Comparison of ENCODE assay signal across 16 cellular contexts in genomic region chr5:79536193-79536906, GRCh38.
"Had no signal": no experiment of that assay in that cellular context is flagged by ENCODE, and none has a peak within 500 bp of the region (broad histone marks: within the 10 kb centered on the region; RNA-seq: fewer than 3 reads in every experiment).

No MANE protein-coding gene starts in this region.

- H3K27ac ChIP-seq: cardiac muscle cell, thoracic aorta, upper lobe of right lung had no signal

- ATAC-seq: activated T-cell treated with anti-CD3 and anti-CD28 coated beads, Interleukin-2, amount 50 U/mL, for 4 hours; left colon; upper lobe of right lung had no signal

- H3K36me3 ChIP-seq: cardiac muscle cell, thoracic aorta, upper lobe of right lung had no signal

- H3K4me3 ChIP-seq: cardiac muscle cell, lung, thoracic aorta, upper lobe of right lung had no signal

- H3K4me1 ChIP-seq: upper lobe of right lung had no signal

- H3K27me3 ChIP-seq: cardiac muscle cell, upper lobe of right lung had no signal

- H3K4me3 Mint-ChIP-seq: activated CD4-positive, alpha-beta memory T cell treated with anti-CD3 and anti-CD28 coated beads, Interleukin-2, amount 10 ng/mL, durations not matched to agents 7 days and 5 days; activated T-cell treated with anti-CD3 and anti-CD28 coated beads, Interleukin-2, amount 50 U/mL, for 4 hours; endodermal cell; mesothelial cell of epicardium had no signal

- H3K27me3 Mint-ChIP-seq: activated CD4-positive, alpha-beta memory T cell treated with anti-CD3 and anti-CD28 coated beads, Interleukin-2, amount 10 ng/mL, durations not matched to agents 7 days and 5 days had no signal

- H3K4me1 Mint-ChIP-seq: activated CD4-positive, alpha-beta memory T cell treated with anti-CD3 and anti-CD28 coated beads, Interleukin-2, amount 10 ng/mL, durations not matched to agents 7 days and 5 days; endodermal cell; mesothelial cell of epicardium had no signal

- H3K9me3 ChIP-seq: thoracic aorta, upper lobe of right lung had no signal

- H3K36me3 Mint-ChIP-seq: mesothelial cell of epicardium had no signal

- H3K9me3 Mint-ChIP-seq: activated CD4-positive, alpha-beta memory T cell treated with anti-CD3 and anti-CD28 coated beads, Interleukin-2, amount 10 ng/mL, durations not matched to agents 7 days and 5 days; activated T-cell treated with anti-CD3 and anti-CD28 coated beads, Interleukin-2, amount 50 U/mL, for 4 hours; endodermal cell; mesothelial cell of epicardium had no signal

- H3K27ac Mint-ChIP-seq: activated CD4-positive, alpha-beta memory T cell treated with anti-CD3 and anti-CD28 coated beads, Interleukin-2, amount 10 ng/mL, durations not matched to agents 7 days and 5 days; endodermal cell; mesothelial cell of epicardium had no signal

- DNase-seq: activated CD4-positive, alpha-beta memory T cell treated with anti-CD3 and anti-CD28 coated beads, Interleukin-2, amount 10 ng/mL, durations not matched to agents 7 days and 5 days; activated CD4-positive, alpha-beta T cell treated with anti-CD3 and anti-CD28 coated beads for 4 hours; activated effector memory CD4-positive, alpha-beta T cell treated with Interleukin-2 at 50 U/mL for 16 hours; activated naive CD4-positive, alpha-beta T cell treated with anti-CD3 and anti-CD28 coated beads, Interleukin-2, amount 50 U/mL, for 16 hours; activated T-cell treated with anti-CD3 and anti-CD28 coated beads, Interleukin-2, amount 50 U/mL, for 4 hours; endodermal cell; erythroblast; left colon; stimulated activated CD4-positive, alpha-beta T cell treated with anti-CD3 and anti-CD28 coated beads, Interleukin-12 subunit alpha, Interleukin-12 subunit beta, amount 100 ng/mL, for 4 hours; stimulated activated CD4-positive, alpha-beta T cell treated with anti-CD3 and anti-CD28 coated beads, Interleukin-2, amount 100 ng/mL, for 24 hours; upper lobe of right lung had no signal

- FAIRE-seq: islet of Langerhans had no signal
